28 cellular contexts compared by ENCODE assay signal in the genomic region with DNA sequence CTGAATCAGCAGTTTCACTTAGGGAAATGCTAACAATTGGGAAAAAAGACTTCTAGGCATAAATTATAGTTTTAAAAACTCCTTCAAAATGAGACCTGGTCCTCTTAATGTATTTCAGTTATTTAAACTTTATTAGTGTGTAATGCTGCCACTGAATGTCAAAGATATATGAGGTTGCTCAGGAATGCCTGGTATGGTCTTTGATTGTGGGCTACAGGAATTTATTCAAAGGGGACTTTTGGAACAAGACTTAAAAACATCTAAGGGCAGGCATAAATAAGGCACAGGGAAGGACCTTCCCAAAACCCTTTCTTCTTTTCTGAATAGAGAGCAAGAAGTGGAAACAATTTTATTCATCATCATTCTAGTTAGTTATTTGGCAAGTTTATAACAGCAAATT.
"Had no signal": no experiment of that assay in that cellular context is flagged by ENCODE, and none has a peak within 500 bp of the region (broad histone marks: within the 10 kb centered on the region; RNA-seq: fewer than 3 reads in every experiment).

No MANE protein-coding gene starts in this region.

- H3K4me3 ChIP-seq: neural progenitor cell, thoracic aorta, uterus had no signal

- DNase-seq: activated B cell treated with CpG ODN at 0.5 μM for 24 hours; activated CD4-positive, alpha-beta T cell treated with anti-CD3 and anti-CD28 coated beads, Interleukin-2, amount 50 U/mL, for 1 hour; activated CD8-positive, alpha-beta T cell treated with anti-CD3 and anti-CD28 coated beads for 36 hours; activated gamma-delta T cell treated with Interleukin-2 at 50 U/mL for 16 hours; activated naive CD4-positive, alpha-beta T cell treated with anti-CD3 and anti-CD28 coated beads, Interleukin-2, amount 50 U/mL, for 16 hours; activated T-cell treated with anti-CD3 and anti-CD28 coated beads, Interleukin-2, amount 50 U/mL, for 4 hours; amygdala; caudate nucleus; endodermal cell; glutamatergic neuron; left cardiac atrium; left ventricle myocardium superior; mammary epithelial cell; midbrain; naive thymus-derived CD8-positive, alpha-beta T cell; occipital lobe; right cardiac atrium; stimulated activated CD4-positive, alpha-beta T cell treated with anti-CD3 and anti-CD28 coated beads, Interleukin-4, amount 100 ng/mL, for 24 hours; T-helper 2 cell; trophoblast cell; uterus had no signal

- H3K27ac ChIP-seq: neural progenitor cell, thoracic aorta, uterus had no signal

- ATAC-seq: activated CD8-positive, alpha-beta T cell treated with anti-CD3 and anti-CD28 coated beads for 36 hours; activated T-cell treated with anti-CD3 and anti-CD28 coated beads, Interleukin-2, amount 50 U/mL, for 4 hours; activated T-helper 17 cell treated with anti-CD3 and anti-CD28 coated beads, Interleukin-2, amount 50 U/mL, for 72 hours; esophagus mucosa; left cardiac atrium; left ventricle myocardium superior; naive thymus-derived CD8-positive, alpha-beta T cell; right cardiac atrium; stimulated activated effector memory CD8-positive, alpha-beta T cell treated with anti-CD3 and anti-CD28 coated beads, Interleukin-12 subunit alpha, Interleukin-12 subunit beta, amount 100 ng/mL, for 72 hours had no signal

- H3K27ac Mint-ChIP-seq: activated B cell treated with CpG ODN at 0.5 μM for 24 hours; activated CD8-positive, alpha-beta T cell treated with anti-CD3 and anti-CD28 coated beads for 36 hours; activated T-helper 17 cell treated with anti-CD3 and anti-CD28 coated beads, Interleukin-2, amount 50 U/mL, for 72 hours; brain; naive thymus-derived CD8-positive, alpha-beta T cell; neural progenitor cell; stimulated activated effector memory CD8-positive, alpha-beta T cell treated with anti-CD3 and anti-CD28 coated beads, Interleukin-12 subunit alpha, Interleukin-12 subunit beta, amount 100 ng/mL, for 72 hours; stimulated activated naive CD8-positive, alpha-beta T cell treated with anti-CD3 and anti-CD28 coated beads, Interleukin-15, Interleukin-2, amounts not matched to agents 100 ng/mL and 50 ng/mL, for 24 hours had no signal

- H3K27me3 Mint-ChIP-seq: activated B cell treated with CpG ODN at 0.5 μM for 24 hours; activated CD8-positive, alpha-beta T cell treated with anti-CD3 and anti-CD28 coated beads for 36 hours; activated T-helper 17 cell treated with anti-CD3 and anti-CD28 coated beads, Interleukin-2, amount 50 U/mL, for 72 hours; brain; naive thymus-derived CD8-positive, alpha-beta T cell; stimulated activated naive CD8-positive, alpha-beta T cell treated with anti-CD3 and anti-CD28 coated beads, Interleukin-15, Interleukin-2, amounts not matched to agents 100 ng/mL and 50 ng/mL, for 24 hours had no signal

- H3K9me3 Mint-ChIP-seq: activated CD8-positive, alpha-beta T cell treated with anti-CD3 and anti-CD28 coated beads for 36 hours; brain; endodermal cell; neural progenitor cell; stimulated activated naive CD8-positive, alpha-beta T cell treated with anti-CD3 and anti-CD28 coated beads, Interleukin-15, Interleukin-2, amounts not matched to agents 100 ng/mL and 50 ng/mL, for 24 hours had no signal

- H3K4me1 Mint-ChIP-seq: activated B cell treated with CpG ODN at 0.5 μM for 24 hours; activated T-helper 17 cell treated with anti-CD3 and anti-CD28 coated beads, Interleukin-2, amount 50 U/mL, for 72 hours; naive thymus-derived CD8-positive, alpha-beta T cell; stimulated activated effector memory CD8-positive, alpha-beta T cell treated with anti-CD3 and anti-CD28 coated beads, Interleukin-12 subunit alpha, Interleukin-12 subunit beta, amount 100 ng/mL, for 72 hours had no signal

- H3K4me2 ChIP-seq: neural progenitor cell had no signal

- H3K36me3 Mint-ChIP-seq: brain; naive thymus-derived CD8-positive, alpha-beta T cell; neural progenitor cell; stimulated activated effector memory CD8-positive, alpha-beta T cell treated with anti-CD3 and anti-CD28 coated beads, Interleukin-12 subunit alpha, Interleukin-12 subunit beta, amount 100 ng/mL, for 72 hours had no signal

- H3K36me3 ChIP-seq: neural progenitor cell, thoracic aorta, uterus had no signal

- H3K9me3 ChIP-seq: thoracic aorta, uterus had no signal

- H3K4me3 Mint-ChIP-seq: activated B cell treated with CpG ODN at 0.5 μM for 24 hours; activated CD8-positive, alpha-beta T cell treated with anti-CD3 and anti-CD28 coated beads for 36 hours; activated T-cell treated with anti-CD3 and anti-CD28 coated beads, Interleukin-2, amount 50 U/mL, for 4 hours; activated T-helper 17 cell treated with anti-CD3 and anti-CD28 coated beads, Interleukin-2, amount 50 U/mL, for 72 hours; brain; endodermal cell; naive thymus-derived CD8-positive, alpha-beta T cell; neural progenitor cell; stimulated activated effector memory CD8-positive, alpha-beta T cell treated with anti-CD3 and anti-CD28 coated beads, Interleukin-12 subunit alpha, Interleukin-12 subunit beta, amount 100 ng/mL, for 72 hours; stimulated activated naive CD8-positive, alpha-beta T cell treated with anti-CD3 and anti-CD28 coated beads, Interleukin-15, Interleukin-2, amounts not matched to agents 100 ng/mL and 50 ng/mL, for 24 hours had no signal

- H2AFZ ChIP-seq: neural progenitor cell had no signal

- H3K4me1 ChIP-seq: neural progenitor cell, uterus had no signal

- H3K27me3 ChIP-seq: neural progenitor cell, uterus had no signal
